1 cellular context compared by ENCODE assay signal in the genomic region with DNA sequence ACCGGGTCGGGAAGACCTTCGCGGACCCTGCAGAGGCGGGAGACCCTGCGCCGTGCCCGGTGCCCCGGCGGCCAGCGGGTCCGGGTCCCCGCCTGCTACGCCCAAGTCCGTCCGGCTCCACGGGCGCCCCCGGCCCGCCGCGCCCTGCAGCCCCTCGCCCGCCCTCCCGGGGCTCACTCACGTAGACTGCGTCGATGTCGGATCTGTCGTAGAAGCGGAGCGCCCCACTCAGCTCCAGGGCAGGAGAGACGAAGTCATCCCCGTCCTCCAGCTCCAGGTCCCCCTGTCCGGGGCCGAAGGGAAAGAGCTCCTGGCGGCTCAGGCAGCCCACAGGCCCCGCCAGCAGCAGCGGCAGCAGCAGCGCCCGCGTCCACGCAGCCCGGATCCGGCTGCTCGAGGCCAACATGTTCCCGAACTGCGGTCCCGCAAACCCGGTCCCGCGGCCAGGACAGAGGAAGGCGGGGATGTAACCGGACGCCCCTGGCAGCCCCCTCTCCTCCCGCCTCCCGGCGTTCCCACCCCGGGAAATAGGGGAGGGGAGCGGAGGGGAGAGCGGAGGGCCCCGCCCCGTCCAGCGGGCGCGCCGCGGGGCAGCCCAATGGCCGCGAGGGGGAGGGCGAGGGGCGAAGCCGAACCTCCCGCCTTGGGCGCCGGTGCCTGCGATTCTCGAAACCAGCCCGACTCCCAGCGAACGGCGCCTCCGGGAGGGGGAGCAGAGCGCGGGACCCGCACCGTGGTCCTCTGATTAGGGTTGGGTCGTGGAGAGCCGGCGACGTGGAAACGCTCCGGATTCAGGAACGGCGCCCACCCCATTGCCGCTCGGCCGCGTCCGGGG.
TF ChIP-seq lines count a peak whose summit lies in the region.

NID1 (minus strand) TSS at position 417 of the 835 bp plus-strand sequence; CDS start at position 406, 11 bp downstream.

TF ChIP-seq in HepG2, 621 proteins besides CTCF, POLR2A, EP300 and RAD21 (continued from another document and continues in another):
- TF ChIP-seq ELK4 (CRISPR knock-in tag; IDR thresholded peaks at IDR 0.05; ENCODE audit: borderline replicate concordance) (no peak; the same call in 1 of the 2 replicates), ZNF879 (CRISPR knock-in tag; IDR thresholded peaks at IDR 0.05) (0 out of 2 replicates have a peak, but pooled peaks have one; percentile 38), ZNF143 (CRISPR knock-in tag; IDR thresholded peaks at IDR 0.05) (0 out of 2 replicates have a peak, but pooled peaks have one; percentile 27), SYNCRIP (IDR thresholded peaks at IDR 0.05; ENCODE audit: insufficient read depth, low read depth, low read length) (no peak), ZNF766 (CRISPR knock-in tag; IDR thresholded peaks at IDR 0.05; ENCODE audit: borderline replicate concordance) (0 out of 2 replicates have a peak, but pooled peaks have one; percentile 72), U2AF1 (optimal IDR thresholded peaks at IDR 0.05; ENCODE audit: low read depth, low read length) (no peak), TCF7L2 (IDR thresholded peaks at IDR 0.05; ENCODE audit: low read depth, low read length) (no peak), NFYB (CRISPR knock-in tag; IDR thresholded peaks at IDR 0.05) (peak; percentile 41), MYNN (CRISPR knock-in tag; IDR thresholded peaks at IDR 0.05; ENCODE audit: low read depth) (no peak), ZNF670 (CRISPR knock-in tag; IDR thresholded peaks at IDR 0.05; ENCODE audit: borderline replicate concordance) (0 out of 2 replicates have a peak, but pooled peaks have one; percentile 19), MBD4 (IDR thresholded peaks at IDR 0.05; ENCODE audit: borderline replicate concordance, low read length) (no peak), ZNF562 (CRISPR knock-in tag; IDR thresholded peaks at IDR 0.05; ENCODE audit: borderline replicate concordance) (no peak), ZKSCAN8 (CRISPR knock-in tag; IDR thresholded peaks at IDR 0.05; ENCODE audit: borderline replicate concordance) (peak; percentile 50; the same call in 1 of the 2 replicates), ZNF563 (CRISPR knock-in tag; IDR thresholded peaks at IDR 0.05) (peak; percentile 75; the same call in 1 of the 2 replicates), CHD4 (IDR thresholded peaks at IDR 0.05; ENCODE audit: borderline replicate concordance, low read length) (no peak), KAT7 (CRISPR knock-in tag; IDR thresholded peaks at IDR 0.05; ENCODE audit: borderline replicate concordance) (peak; percentile 49), ZNF550 (CRISPR knock-in tag; IDR thresholded peaks at IDR 0.05; ENCODE audit: borderline replicate concordance) (no peak), ZBTB42 (CRISPR knock-in tag; IDR thresholded peaks at IDR 0.05) (0 out of 2 replicates have a peak, but pooled peaks have one; percentile 39), RARG (CRISPR knock-in tag; IDR thresholded peaks at IDR 0.05; ENCODE audit: low read depth) (no peak), NFKBIZ (CRISPR knock-in tag; IDR thresholded peaks at IDR 0.05) (0 out of 2 replicates have a peak, but pooled peaks have one; percentile 21), NFYC (CRISPR knock-in tag; IDR thresholded peaks at IDR 0.05) (peak; percentile 46; the same call in 1 of the 2 replicates), CENPT (CRISPR knock-in tag; IDR thresholded peaks at IDR 0.05; ENCODE audit: low read depth) (peak; percentile 18; the same call in 1 of the 2 replicates), ZNF557 (CRISPR knock-in tag; IDR thresholded peaks at IDR 0.05) (no peak), ELF1 (CRISPR knock-in tag; IDR thresholded peaks at IDR 0.05) (0 out of 2 replicates have a peak, but pooled peaks have one; percentile 18), ZNF704 (CRISPR knock-in tag; IDR thresholded peaks at IDR 0.05; ENCODE audit: borderline replicate concordance) (no peak), ZNF549 (CRISPR knock-in tag; IDR thresholded peaks at IDR 0.05) (no peak), ZSCAN9 (CRISPR knock-in tag; IDR thresholded peaks at IDR 0.05; ENCODE audit: borderline replicate concordance) (0 out of 2 replicates have a peak, but pooled peaks have one; percentile 43), ARID4A (CRISPR knock-in tag; IDR thresholded peaks at IDR 0.05; ENCODE audit: borderline replicate concordance) (no peak), ZBTB26 (CRISPR knock-in tag; IDR thresholded peaks at IDR 0.05; ENCODE audit: borderline replicate concordance) (no peak)
- TF ChIP-seq, protein P1, sequence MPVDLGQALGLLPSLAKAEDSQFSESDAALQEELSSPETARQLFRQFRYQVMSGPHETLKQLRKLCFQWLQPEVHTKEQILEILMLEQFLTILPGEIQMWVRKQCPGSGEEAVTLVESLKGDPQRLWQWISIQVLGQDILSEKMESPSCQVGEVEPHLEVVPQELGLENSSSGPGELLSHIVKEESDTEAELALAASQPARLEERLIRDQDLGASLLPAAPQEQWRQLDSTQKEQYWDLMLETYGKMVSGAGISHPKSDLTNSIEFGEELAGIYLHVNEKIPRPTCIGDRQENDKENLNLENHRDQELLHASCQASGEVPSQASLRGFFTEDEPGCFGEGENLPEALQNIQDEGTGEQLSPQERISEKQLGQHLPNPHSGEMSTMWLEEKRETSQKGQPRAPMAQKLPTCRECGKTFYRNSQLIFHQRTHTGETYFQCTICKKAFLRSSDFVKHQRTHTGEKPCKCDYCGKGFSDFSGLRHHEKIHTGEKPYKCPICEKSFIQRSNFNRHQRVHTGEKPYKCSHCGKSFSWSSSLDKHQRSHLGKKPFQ (CRISPR knock-in tag; IDR thresholded peaks at IDR 0.05; ENCODE audit: insufficient replicate concordance): peak; percentile 83
- TF ChIP-seq, protein P2, sequence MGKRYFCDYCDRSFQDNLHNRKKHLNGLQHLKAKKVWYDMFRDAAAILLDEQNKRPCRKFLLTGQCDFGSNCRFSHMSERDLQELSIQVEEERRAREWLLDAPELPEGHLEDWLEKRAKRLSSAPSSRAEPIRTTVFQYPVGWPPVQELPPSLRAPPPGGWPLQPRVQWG (CRISPR knock-in tag; IDR thresholded peaks at IDR 0.05; ENCODE audit: borderline replicate concordance, low read depth): no peak
- TF ChIP-seq, protein P3, sequence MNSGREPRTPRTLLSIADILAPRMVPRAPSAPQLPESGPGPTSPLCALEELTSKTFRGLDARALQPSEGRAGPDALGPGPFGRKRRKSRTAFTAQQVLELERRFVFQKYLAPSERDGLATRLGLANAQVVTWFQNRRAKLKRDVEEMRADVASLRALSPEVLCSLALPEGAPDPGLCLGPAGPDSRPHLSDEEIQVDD (CRISPR knock-in tag; IDR thresholded peaks at IDR 0.05; ENCODE audit: borderline replicate concordance): peak; percentile 70; the same call in 1 of the 2 replicates
- TF ChIP-seq, protein P4, sequence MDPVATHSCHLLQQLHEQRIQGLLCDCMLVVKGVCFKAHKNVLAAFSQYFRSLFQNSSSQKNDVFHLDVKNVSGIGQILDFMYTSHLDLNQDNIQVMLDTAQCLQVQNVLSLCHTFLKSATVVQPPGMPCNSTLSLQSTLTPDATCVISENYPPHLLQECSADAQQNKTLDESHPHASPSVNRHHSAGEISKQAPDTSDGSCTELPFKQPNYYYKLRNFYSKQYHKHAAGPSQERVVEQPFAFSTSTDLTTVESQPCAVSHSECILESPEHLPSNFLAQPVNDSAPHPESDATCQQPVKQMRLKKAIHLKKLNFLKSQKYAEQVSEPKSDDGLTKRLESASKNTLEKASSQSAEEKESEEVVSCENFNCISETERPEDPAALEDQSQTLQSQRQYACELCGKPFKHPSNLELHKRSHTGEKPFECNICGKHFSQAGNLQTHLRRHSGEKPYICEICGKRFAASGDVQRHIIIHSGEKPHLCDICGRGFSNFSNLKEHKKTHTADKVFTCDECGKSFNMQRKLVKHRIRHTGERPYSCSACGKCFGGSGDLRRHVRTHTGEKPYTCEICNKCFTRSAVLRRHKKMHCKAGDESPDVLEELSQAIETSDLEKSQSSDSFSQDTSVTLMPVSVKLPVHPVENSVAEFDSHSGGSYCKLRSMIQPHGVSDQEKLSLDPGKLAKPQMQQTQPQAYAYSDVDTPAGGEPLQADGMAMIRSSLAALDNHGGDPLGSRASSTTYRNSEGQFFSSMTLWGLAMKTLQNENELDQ (CRISPR knock-in tag; IDR thresholded peaks at IDR 0.05; ENCODE audit: borderline replicate concordance): no peak
- TF ChIP-seq, protein P5, sequence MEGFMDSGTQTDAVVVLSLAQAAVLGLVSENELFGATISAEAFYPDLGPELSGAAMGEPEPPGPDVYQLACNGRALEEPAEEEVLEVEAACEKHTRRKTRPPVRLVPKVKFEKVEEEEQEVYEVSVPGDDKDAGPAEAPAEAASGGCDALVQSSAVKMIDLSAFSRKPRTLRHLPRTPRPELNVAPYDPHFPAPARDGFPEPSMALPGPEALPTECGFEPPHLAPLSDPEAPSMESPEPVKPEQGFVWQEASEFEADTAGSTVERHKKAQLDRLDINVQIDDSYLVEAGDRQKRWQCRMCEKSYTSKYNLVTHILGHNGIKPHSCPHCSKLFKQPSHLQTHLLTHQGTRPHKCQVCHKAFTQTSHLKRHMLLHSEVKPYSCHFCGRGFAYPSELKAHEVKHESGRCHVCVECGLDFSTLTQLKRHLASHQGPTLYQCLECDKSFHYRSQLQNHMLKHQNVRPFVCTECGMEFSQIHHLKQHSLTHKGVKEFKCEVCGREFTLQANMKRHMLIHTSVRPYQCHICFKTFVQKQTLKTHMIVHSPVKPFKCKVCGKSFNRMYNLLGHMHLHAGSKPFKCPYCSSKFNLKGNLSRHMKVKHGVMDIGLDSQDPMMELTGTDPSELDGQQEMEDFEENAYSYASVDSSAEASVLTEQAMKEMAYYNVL (CRISPR knock-in tag; IDR thresholded peaks at IDR 0.05; ENCODE audit: borderline replicate concordance): peak; percentile 59; the same call in 1 of the 2 replicates
- TF ChIP-seq, protein P6, sequence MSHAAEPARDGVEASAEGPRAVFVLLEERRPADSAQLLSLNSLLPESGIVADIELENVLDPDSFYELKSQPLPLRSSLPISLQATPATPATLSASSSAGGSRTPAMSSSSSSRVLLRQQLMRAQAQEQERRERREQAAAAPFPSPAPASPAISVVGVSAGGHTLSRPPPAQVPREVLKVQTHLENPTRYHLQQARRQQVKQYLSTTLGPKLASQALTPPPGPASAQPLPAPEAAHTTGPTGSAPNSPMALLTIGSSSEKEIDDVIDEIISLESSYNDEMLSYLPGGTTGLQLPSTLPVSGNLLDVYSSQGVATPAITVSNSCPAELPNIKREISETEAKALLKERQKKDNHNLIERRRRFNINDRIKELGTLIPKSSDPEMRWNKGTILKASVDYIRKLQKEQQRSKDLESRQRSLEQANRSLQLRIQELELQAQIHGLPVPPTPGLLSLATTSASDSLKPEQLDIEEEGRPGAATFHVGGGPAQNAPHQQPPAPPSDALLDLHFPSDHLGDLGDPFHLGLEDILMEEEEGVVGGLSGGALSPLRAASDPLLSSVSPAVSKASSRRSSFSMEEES (CRISPR knock-in tag; IDR thresholded peaks at IDR 0.05): no peak
